ENCODE assay signal across 31 cellular contexts in the genomic region with DNA sequence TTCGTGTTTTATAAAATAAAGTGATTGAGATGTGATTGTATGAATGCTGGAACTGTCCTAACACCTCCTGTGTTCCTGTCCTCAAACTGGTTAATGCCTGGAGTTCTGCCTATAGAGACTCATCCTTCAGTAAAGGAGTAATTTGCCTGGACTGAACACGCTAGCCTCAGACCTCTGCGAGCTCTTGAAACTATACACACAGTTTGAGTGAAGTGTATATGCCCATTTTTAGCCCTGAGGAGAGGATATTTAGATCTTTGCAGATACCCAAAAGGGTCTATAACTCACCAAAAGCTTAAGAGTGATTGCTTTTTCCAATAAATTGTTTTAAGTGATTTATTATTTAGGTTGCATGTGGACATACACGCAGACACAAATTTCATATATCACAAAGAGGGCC.
"Had no signal": no experiment of that assay in that cellular context is flagged by ENCODE, and none has a peak within 500 bp of the region (broad histone marks: within the 10 kb centered on the region; RNA-seq: fewer than 3 reads in every experiment).

No MANE protein-coding gene starts in this region.

- H3K9ac ChIP-seq: SK-N-SH had no signal

- H3K27me3 ChIP-seq: adrenal gland, body of pancreas, breast epithelium, MG63, SJSA1 had no signal

- H3K4me3 ChIP-seq: adrenal gland, body of pancreas, breast epithelium, MG63, SJSA1 had no signal

- H3K9me3 ChIP-seq: adrenal gland, body of pancreas, breast epithelium, MG63, SJSA1, SK-N-SH had no signal

- FAIRE-seq: astrocyte had no signal

- H3K36me3 ChIP-seq: adrenal gland, breast epithelium, MG63, SJSA1 had no signal

- H3K4me2 ChIP-seq: SK-N-SH had no signal

- DNase-seq: activated B cell treated with CpG ODN at 0.5 μM for 24 hours; activated CD4-positive, alpha-beta memory T cell treated with anti-CD3 and anti-CD28 coated beads for 36 hours; activated CD4-positive, alpha-beta T cell treated with anti-CD3 and anti-CD28 coated beads for 4 hours; activated CD4-positive, alpha-beta T cell treated with anti-CD3 and anti-CD28 coated beads, Interleukin-2, amount 50 U/mL, for 1 hour; activated CD4-positive, CD25-positive, alpha-beta regulatory T cell treated with anti-CD3 and anti-CD28 coated beads, Interleukin-2, amount 50 U/mL, for 72 hours; activated CD8-positive, alpha-beta memory T cell treated with anti-CD3 and anti-CD28 coated beads, Interleukin-2, amount 50 U/mL, for 4 hours; activated gamma-delta T cell treated with Interleukin-2 at 50 U/mL for 16 hours; activated naive CD4-positive, alpha-beta T cell treated with anti-CD3 and anti-CD28 coated beads for 36 hours; activated T-cell treated with anti-CD3 and anti-CD28 coated beads for 4 hours; activated T-cell treated with anti-CD3 and anti-CD28 coated beads, Interleukin-2, amount 50 U/mL, for 4 hours; adrenal gland; body of pancreas; cerebellar nuclear complex; Kasumi-1; MG63; NCI-H1092; NCI-H1436 treated with DMSO at 0.1 percent for 48 hours; NCI-H1694 treated with DMSO at 0.1 percent for 48 hours; NCI-H2029; NCI-H345; NCI-H524 treated with DMSO at 0.1 percent for 48 hours; OCI-M1; SHP77; SK-N-SH; T-helper 1 cell; T-helper 2 cell; T-helper 9 cell had no signal

- H3K4me1 ChIP-seq: adrenal gland, breast epithelium, SJSA1 had no signal

- H3K27ac ChIP-seq: adrenal gland, breast epithelium, SJSA1, VCaP had no signal
